In the genomic region with DNA sequence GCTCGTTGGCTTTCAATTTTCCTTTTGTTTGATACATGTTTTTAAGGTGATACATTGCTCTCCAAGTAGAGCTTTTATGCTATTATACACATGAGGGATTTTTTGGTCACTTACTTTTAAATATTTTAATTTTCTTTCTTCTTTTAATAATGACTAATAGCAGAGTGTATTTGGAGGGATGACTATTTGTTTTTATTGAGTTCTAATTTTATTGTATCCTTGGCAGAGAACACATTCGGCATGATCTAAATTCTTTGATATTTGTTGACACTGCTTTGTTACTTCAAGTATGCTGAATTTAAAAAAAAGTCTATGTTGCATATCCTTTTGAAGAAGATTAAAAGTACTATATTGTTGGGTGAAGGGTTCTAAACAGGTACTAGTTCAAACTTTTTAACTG, we compare ENCODE assay signal across 21 cellular contexts.
"Had no signal": no experiment of that assay in that cellular context is flagged by ENCODE, and none has a peak within 500 bp of the region (broad histone marks: within the 10 kb centered on the region; RNA-seq: fewer than 3 reads in every experiment).

No MANE protein-coding gene starts in this region.

- H3K36me3 Mint-ChIP-seq: natural killer cell; neural progenitor cell; stimulated activated naive B cell treated with anti-CD40 and anti-IgM and Interleukin-4, amounts not matched to agents 10 μg/mL and 1 μg/mL and 100 μg/mL, for 72 hours had no signal

- H3K27ac Mint-ChIP-seq: endodermal cell; natural killer cell; neural progenitor cell; progenitor cell of endocrine pancreas; stimulated activated naive B cell treated with anti-CD40 and anti-IgM and Interleukin-4, amounts not matched to agents 10 μg/mL and 1 μg/mL and 100 μg/mL, for 72 hours; stimulated activated naive CD8-positive, alpha-beta T cell treated with anti-CD3 and anti-CD28 coated beads, Interleukin-15, amount 100 ng/mL, for 72 hours had no signal

- H3K4me3 Mint-ChIP-seq: endodermal cell; natural killer cell; neural progenitor cell; stimulated activated naive B cell treated with anti-CD40 and anti-IgM and Interleukin-4, amounts not matched to agents 10 μg/mL and 1 μg/mL and 100 μg/mL, for 72 hours; stimulated activated naive CD8-positive, alpha-beta T cell treated with anti-CD3 and anti-CD28 coated beads, Interleukin-15, amount 100 ng/mL, for 72 hours had no signal

- H3K4me1 Mint-ChIP-seq: endodermal cell; natural killer cell; neural progenitor cell; stimulated activated naive B cell treated with anti-CD40 and anti-IgM and Interleukin-4, amounts not matched to agents 10 μg/mL and 1 μg/mL and 100 μg/mL, for 72 hours; stimulated activated naive CD8-positive, alpha-beta T cell treated with anti-CD3 and anti-CD28 coated beads, Interleukin-15, amount 100 ng/mL, for 72 hours had no signal

- DNase-seq: effector CD4-positive, alpha-beta T cell; endodermal cell; glutamatergic neuron; islet precursor cell; mammary epithelial cell; natural killer cell; nucleus accumbens; pancreas; right cardiac atrium; spleen; stimulated activated CD4-positive, alpha-beta T cell treated with anti-CD3 and anti-CD28 coated beads, Interleukin-15, amount 100 ng/mL, for 24 hours; stimulated activated CD4-positive, alpha-beta T cell treated with anti-CD3 and anti-CD28 coated beads, Interleukin-1b, Interleukin-23, amount 100 ng/mL, for 48 hours; stimulated activated CD4-positive, alpha-beta T cell treated with anti-CD3 and anti-CD28 coated beads, Interleukin-4, amount 100 ng/mL, for 24 hours; stimulated activated naive B cell treated with anti-CD40 and anti-IgM and Interleukin-4, amounts not matched to agents 10 μg/mL and 1 μg/mL and 100 μg/mL, for 72 hours; stimulated activated naive CD8-positive, alpha-beta T cell treated with anti-CD3 and anti-CD28 coated beads, Interleukin-15, amount 100 ng/mL, for 72 hours; testis; upper lobe of right lung had no signal

- H3K27me3 Mint-ChIP-seq: progenitor cell of endocrine pancreas; stimulated activated naive B cell treated with anti-CD40 and anti-IgM and Interleukin-4, amounts not matched to agents 10 μg/mL and 1 μg/mL and 100 μg/mL, for 72 hours; stimulated activated naive CD8-positive, alpha-beta T cell treated with anti-CD3 and anti-CD28 coated beads, Interleukin-15, amount 100 ng/mL, for 72 hours had no signal

- ATAC-seq: gastroesophageal sphincter; left lobe of liver; natural killer cell; pancreas; right cardiac atrium; stimulated activated naive B cell treated with anti-CD40 and anti-IgM and Interleukin-4, amounts not matched to agents 10 μg/mL and 1 μg/mL and 100 μg/mL, for 72 hours; stimulated activated naive CD8-positive, alpha-beta T cell treated with anti-CD3 and anti-CD28 coated beads, Interleukin-15, amount 100 ng/mL, for 72 hours; upper lobe of right lung had no signal
